19 cellular contexts compared by ENCODE assay signal in genomic region chr7:67406941-67407340, GRCh38.
DNase-seq lines count a peak whose midpoint lies in the region; ATAC-seq and TF ChIP-seq lines count a peak whose summit lies in the region.
"Had no signal": no experiment of that assay in that cellular context is flagged by ENCODE, and none has a peak within 500 bp of the region (broad histone marks: within the 10 kb centered on the region; RNA-seq: fewer than 3 reads in every experiment).

No MANE protein-coding gene starts in this region.

- WGBS in thyroid gland, 2 donors: 0 to 6% methylated on average over 1 of the region's 1 CpG

- no peaks in the 10 kb centered on the region for H3K27me3 ChIP-seq in thyroid gland

- H3K27me3 Mint-ChIP-seq in chondrocyte (ENCODE audit: low read depth): peaks cover 13% of the 10 kb centered on the region
- H3K27me3 Mint-ChIP-seq: T-cell had no signal

- H3K36me3 ChIP-seq in thyroid gland: no peaks in the 10 kb centered on the region

- intact Hi-C loops in thyroid gland (cut with DNase I): no loop called here
- intact Hi-C loops in sciatic nerve (cut with DNase I): no loop called here

- TF ChIP-seq CTCF in chondrocyte (IDR thresholded peaks at IDR 0.05) (no peak), thyroid gland (IDR thresholded peaks at IDR 0.05) (no peak)

- no peaks in the 10 kb centered on the region for H3K4me1 Mint-ChIP-seq in chondrocyte (ENCODE audit: low read depth)
- H3K4me1 Mint-ChIP-seq: GM23338, IgD-negative memory B cell, T-cell had no signal

- H3K9me3 Mint-ChIP-seq in chondrocyte (ENCODE audit: low read depth): peaks cover 18% of the 10 kb centered on the region

- no peak overlapping the region for H3K4me3 ChIP-seq in thyroid gland (replicated peaks in 1 of 3)
- H3K4me3 ChIP-seq: GM23338 had no signal

- no peak overlapping the region for H3K27ac ChIP-seq in thyroid gland
- H3K27ac ChIP-seq: HL-60 had no signal

- ATAC-seq in HG03457 (IDR thresholded peaks at IDR 0.05; ENCODE audit: unreplicated experiment) (no peak), sciatic nerve (no peak), GM18868 (IDR thresholded peaks at IDR 0.05; ENCODE audit: unreplicated experiment) (no peak)
- ATAC-seq: GM23338, HCT116, Panc1, Right ventricle myocardium inferior, T-cell had no signal

- H3K4me3 Mint-ChIP-seq in chondrocyte (ENCODE audit: unreplicated experiment): no peak overlapping the region
- H3K4me3 Mint-ChIP-seq: GM23338, T-cell had no signal

- H3K4me1 ChIP-seq in thyroid gland: no peaks in the 10 kb centered on the region

- DNase-seq in NCI-H128 (lab: John Stamatoyannopoulos, UW; ENCODE audit: unreplicated experiment) (peak; percentile 5), NCI-H345 (lab: John Stamatoyannopoulos, UW) (peak; percentile 71), chondrocyte (ENCODE audit: low spot score) (peak; percentile 1), thyroid gland (peak; percentile 19 to 27), sciatic nerve (ENCODE audit: low spot score) (no peak)
- DNase-seq: COR-L47, DND-41, NCI-H1417 treated with DMSO at 0.1 percent for 48 hours, NCI-H2081 treated with DMSO at 0.1 percent for 48 hours, NCI-H510A, T-cell had no signal

- H3K9me3 ChIP-seq in thyroid gland: no peaks in the 10 kb centered on the region

- no peak for TF ChIP-seq POLR2A in thyroid gland (IDR thresholded peaks at IDR 0.05)

- no peak overlapping the region for H3K27ac Mint-ChIP-seq in chondrocyte (ENCODE audit: unreplicated experiment)
- H3K27ac Mint-ChIP-seq: GM23338, IgD-negative memory B cell, T-cell had no signal

- no peaks in the 10 kb centered on the region for H3K36me3 Mint-ChIP-seq in chondrocyte (ENCODE audit: low read depth)
- H3K36me3 Mint-ChIP-seq: IgD-negative memory B cell, T-cell had no signal
